Comparison of ENCODE assay signal across 15 cellular contexts in genomic region chr2:172038604-172039003, GRCh38. TPM values are rescaled to one million over a fixed set of nuclear protein-coding genes. Genes with fewer than 3 reads are reported as not detected.
DNase-seq lines count a peak whose midpoint lies in the region; ATAC-seq lines count a peak whose summit lies in the region.
"Had no signal": no experiment of that assay in that cellular context is flagged by ENCODE, and none has a peak within 500 bp of the region (broad histone marks: within the 10 kb centered on the region; RNA-seq: fewer than 3 reads in every experiment).

No MANE protein-coding gene starts in this region.

- in situ Hi-C loops in T47D (cut with HindIII; ENCODE audit: low pct_unique_long_range_greater_than_20kb, low sequenced_read_pairs): no loop called here

- DNase-seq in DMS153 (lab: John Stamatoyannopoulos, UW): peak; percentile 20
- DNase-seq in DMS153 treated with DMSO at 0.1 percent for 48 hours (lab: John Stamatoyannopoulos, UW; ENCODE audit: unreplicated experiment): no peak
- DNase-seq in NCI-H146 (lab: John Stamatoyannopoulos, UW): peak; percentile 57
- peak; percentile 36 to 87 for DNase-seq in T47D (ENCODE audit: low read depth in 1 of 2, low spot score in 1 of 2)
- peak; percentile 81 for DNase-seq in renal cortical epithelial cell (ENCODE audit: low read depth)
- DNase-seq in stimulated activated CD8-positive, alpha-beta memory T cell treated with anti-CD3 and anti-CD28 coated beads, Interleukin-4, amount 100 ng/mL, for 48 hours: no peak
- DNase-seq: activated CD4-positive, alpha-beta T cell treated with anti-CD3 and anti-CD28 coated beads for 48 hours; GDM1; lower lobe of right lung; NCI-H446 treated with DMSO at 0.1 percent for 48 hours; stimulated activated CD4-positive, alpha-beta T cell treated with anti-CD3 and anti-CD28 coated beads, Interleukin-1b, Interleukin-23, amount 100 ng/mL, for 48 hours; stimulated activated naive CD8-positive, alpha-beta T cell treated with anti-CD3 and anti-CD28 coated beads, Interleukin-15, Interleukin-2, amounts not matched to agents 100 U/mL and 50 U/mL, for 24 hours had no signal

- ATAC-seq in GM18511 (IDR thresholded peaks at IDR 0.05; ENCODE audit: unreplicated experiment): no peak
- no peak for ATAC-seq in GM18909 (IDR thresholded peaks at IDR 0.05; ENCODE audit: poor library complexity, unreplicated experiment)
- ATAC-seq: HepG2; lower lobe of right lung; stimulated activated naive CD8-positive, alpha-beta T cell treated with anti-CD3 and anti-CD28 coated beads, Interleukin-15, Interleukin-2, amounts not matched to agents 100 U/mL and 50 U/mL, for 24 hours had no signal

RNA-seq across cellular contexts. Expression of gene METAP1D, which starts 38.9 kb away (rescaled TPM):
- 1.9 and 4.8 TPM in 2 replicates for total RNA-seq in renal cortical epithelial cell

RNA-seq across cellular contexts. Expression of gene DLX1, which starts 46.7 kb away (rescaled TPM):
- not detected in 2 replicates for total RNA-seq in renal cortical epithelial cell
- total RNA-seq: lower lobe of right lung had no signal

Comparison
In these comparisons a context has a peak if more than half of its experiments do, and no peak if none do; other contexts are left out.
1. DNase-seq: peak in DMS153 (single experiment), NCI-H146 (single experiment), T47D (2 of 2) and renal cortical epithelial cell (single experiment); none in DMS153 treated with DMSO at 0.1 percent for 48 hours (single experiment) and stimulated activated CD8-positive, alpha-beta memory T cell treated with anti-CD3 and anti-CD28 coated beads, Interleukin-4, amount 100 ng/mL, for 48 hours (single experiment).